Comparison of ENCODE assay signal across 8 cellular contexts in the genomic region with DNA sequence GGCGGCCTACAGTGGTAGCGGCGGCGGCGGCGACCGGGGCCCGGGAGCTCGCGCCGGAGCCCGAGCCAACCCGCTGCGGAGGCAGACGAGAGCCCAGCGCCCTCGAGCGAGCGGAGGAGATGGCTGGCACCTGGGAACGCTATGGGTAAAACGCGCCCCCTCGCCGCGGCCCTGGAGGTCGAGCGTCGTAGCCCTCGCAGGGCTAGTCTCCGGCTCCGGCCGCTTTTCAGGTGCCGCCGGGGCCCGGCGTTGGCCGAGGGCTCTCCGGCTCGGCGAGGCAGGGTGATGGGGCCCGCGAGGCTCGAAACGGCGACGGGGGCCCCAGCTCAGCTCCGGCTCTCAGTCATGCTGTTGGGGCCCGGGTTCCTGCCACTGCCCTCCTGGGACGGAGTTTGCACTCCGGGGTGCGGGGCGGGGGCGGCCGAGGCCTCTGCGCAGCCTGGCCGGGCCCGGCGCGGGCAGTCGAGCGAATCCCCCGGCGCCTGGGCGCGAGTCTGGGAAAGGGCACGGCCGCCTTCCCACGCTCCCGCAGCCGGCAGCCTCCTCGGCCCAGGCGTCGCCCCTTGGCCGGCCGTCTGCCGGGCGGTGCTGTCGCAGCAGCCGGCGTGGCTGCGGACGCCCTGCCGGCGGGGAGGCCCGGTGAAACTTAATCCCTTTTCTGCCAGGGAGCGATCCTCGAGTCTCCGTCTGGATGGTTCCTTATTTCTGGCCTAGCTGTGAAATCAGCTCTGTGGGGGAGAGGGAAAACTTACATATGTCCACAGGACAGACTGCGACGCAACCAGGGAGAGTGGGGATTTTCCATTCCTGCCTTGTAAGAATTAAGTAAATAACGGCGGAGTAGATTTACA. TPM values are rescaled to one million over a fixed set of nuclear protein-coding genes. Genes with fewer than 3 reads are reported as not detected.
DNase-seq lines count a peak whose midpoint lies in the region; ATAC-seq, FAIRE-seq and TF ChIP-seq lines count a peak whose summit lies in the region.

No MANE protein-coding gene starts in this region.

- no TSS peak for BruUV-seq in IMR-90 (replicated peaks; lab: Mats Ljungman, UMichigan)
- BruUV-seq in HepG2 (replicated peaks; lab: Mats Ljungman, UMichigan) = no TSS peak

- H3K27me3 ChIP-seq in BJ (ENCODE audit: control insufficient read depth, insufficient read depth, low read length) (no peaks in the 10 kb centered on the region), IMR-90 (ENCODE audit: control insufficient read depth, insufficient read depth, low read length) (peaks cover 9% of the 10 kb centered on the region), HepG2 (ENCODE audit: control insufficient read depth in 1 of 2, insufficient read depth in 2 of 2, low read length in 2 of 2) (peaks cover 1 to 13% of the 10 kb centered on the region in 2 experiments; a peak in 3 of 5 replicates)

- no peak overlapping the region for H2BK15ac ChIP-seq in IMR-90 (ENCODE audit: low read depth, low read length)

- H2AFZ ChIP-seq in IMR-90 (replicated peaks; ENCODE audit: low read length, poor library complexity) (peak overlapping the region; percentile 84), HepG2 (ENCODE audit: low read length) (no peak overlapping the region)

- H4K8ac ChIP-seq in IMR-90 (ENCODE audit: low read depth in 2 of 2, low read length in 2 of 2) = no peak overlapping the region; a peak in 1 of 4 replicates

- 0 out of 2 replicates have a peak overlapping the region, but pooled peaks have one; percentile 53 for H3K4ac ChIP-seq in IMR-90 (ENCODE audit: low read depth, low read length)

- no peak overlapping the region for H4K91ac ChIP-seq in IMR-90 (ENCODE audit: insufficient read depth, low read depth, low read length)

- POLR2A ChIA-PET in BJ (lab: Charles Lee) = no interaction called here
- POLR2A ChIA-PET in IMR-90 (lab: Charles Lee; ENCODE audit: unreplicated experiment) = no interaction called here
- POLR2A ChIA-PET in HepG2 (lab: Yijun Ruan, JAX) = no interaction called here

- TF ChIP-seq POLR2A in IMR-90 (IDR thresholded peaks at IDR 0.05; ENCODE audit: low read depth, low read length) = no peak
- no peak for TF ChIP-seq POLR2A in HepG2 (IDR thresholded peaks at IDR 0.05; ENCODE audit: insufficient read depth in 1 of 2, low read depth in 2 of 2, low read length in 2 of 2)

- H3K4me1 ChIP-seq in IMR-90 (ENCODE audit: control insufficient read depth, insufficient read depth, low read length) = no peaks in the 10 kb centered on the region
- H3K4me1 ChIP-seq in HepG2 (ENCODE audit: insufficient read depth, low read length) = no peaks in the 10 kb centered on the region

- no peaks in the 10 kb centered on the region for H3K79me2 ChIP-seq in HepG2 (ENCODE audit: insufficient read depth, low read length)

- 34% methylated on average over 67 of the region's 92 CpGs; no CpG with 5 or more reads in 1 of the 2 experiments for WGBS in IMR-90 (ENCODE audit: extremely low coverage in 2 of 2, insufficient read length in 1 of 2), 2 experiments
- no CpG with 5 or more reads among the region's 92 CpGs for WGBS in HepG2 (ENCODE audit: low lambda C conversion rate)

- H3K27ac ChIP-seq in IMR-90 (ENCODE audit: insufficient read depth, low read length) (no peak overlapping the region), coronary artery (peak overlapping the region; percentile 89), HepG2 (ENCODE audit: extremely low read length, insufficient read depth, low read length) (no peak overlapping the region)

- DNase-seq in BJ (ENCODE audit: low read depth) (no peak), GM20000 (ENCODE audit: low spot score) (peak; percentile 45), IMR-90 (peak; percentile 42), coronary artery (ENCODE audit: low spot score) (no peak), HepG2 (ENCODE audit: low spot score) (no peak)
- peak; percentile 22 to 25 for DNase-seq in stimulated activated CD4-positive, alpha-beta T cell treated with anti-CD3 and anti-CD28 coated beads, Interleukin-4, amount 100 ng/mL, for 4 hours
- no peak for DNase-seq in NK-92 treated with Interleukin-12 subunit alpha and Interleukin-12 subunit beta, amount 100 ng/mL, for 24 hours (lab: John Stamatoyannopoulos, UW)

- no peak overlapping the region for H2BK20ac ChIP-seq in IMR-90 (ENCODE audit: low read depth, low read length)

- H3K9me1 ChIP-seq in IMR-90 (ENCODE audit: insufficient read depth, low read length) = no peaks in the 10 kb centered on the region

- no peak overlapping the region for H3K14ac ChIP-seq in IMR-90 (replicated peaks; ENCODE audit: low read depth, low read length)

- peak overlapping the region; percentile 69 for H2AK9ac ChIP-seq in IMR-90 (replicated peaks; ENCODE audit: low read depth, low read length, poor library complexity)

- TF ChIP-seq EP300 in HepG2 (IDR thresholded peaks at IDR 0.05; ENCODE audit: low read depth in 2 of 2, low read length in 2 of 2) (no peak), HepG2 (CRISPR knock-in tag; IDR thresholded peaks at IDR 0.05; ENCODE audit: borderline replicate concordance) (no peak)

- H4K5ac ChIP-seq in IMR-90 (ENCODE audit: low read depth, low read length) = no peak overlapping the region

- H3K23ac ChIP-seq in IMR-90 (ENCODE audit: low read depth, low read length) = no peak overlapping the region; the same call in 1 of the 2 replicates

- CTCF ChIA-PET in BJ (lab: Yijun Ruan, JAX) (interaction anchor here (1.0 to 1.3 kb wide), 2 partner anchors 12 to 49 kb away, joined by 3 read pairs; a partner anchor contains a TSS), IMR-90 (lab: Yijun Ruan, JAX) (no interaction called here), HepG2 (lab: Yijun Ruan, JAX; ENCODE audit: low intra/inter-chr PET ratio, low total read pairs) (no interaction called here)

- H4K20me1 ChIP-seq in IMR-90 (ENCODE audit: insufficient read depth, low read length) = no peaks in the 10 kb centered on the region; the same call in 1 of the 2 replicates
- H4K20me1 ChIP-seq in HepG2 (ENCODE audit: insufficient read depth, low read length) = no peaks in the 10 kb centered on the region

- dilution Hi-C loops in IMR-90 (cut with HindIII; ENCODE audit: low sequenced_read_pairs, unreplicated experiment) = no loop called here

- no peaks in the 10 kb centered on the region for H3K9me3 ChIP-seq in IMR-90 (ENCODE audit: control insufficient read depth, insufficient read depth, low read length)
- H3K9me3 ChIP-seq in HepG2 (ENCODE audit: low read length) = no peaks in the 10 kb centered on the region

- no peak for FAIRE-seq in HepG2 (lab: Jason Lieb, UNC)

- H3K36me3 ChIP-seq in BJ (ENCODE audit: control insufficient read depth, insufficient read depth, low read length) = no peaks in the 10 kb centered on the region
- H3K36me3 ChIP-seq in IMR-90 (ENCODE audit: control insufficient read depth, insufficient read depth, low read length) = no peaks in the 10 kb centered on the region
- no peaks in the 10 kb centered on the region for H3K36me3 ChIP-seq in HepG2 (replicated peaks in 1 of 2; ENCODE audit: control insufficient read depth in 1 of 2, insufficient read depth in 2 of 2, low read length in 2 of 2)

- intact Hi-C loops in IMR-90 (cut with micrococcal nuclease) = no loop called here
- intact Hi-C loops in HepG2 (cut with micrococcal nuclease; ENCODE audit: unreplicated experiment) = no loop called here

- no peak overlapping the region for H2BK120ac ChIP-seq in IMR-90 (ENCODE audit: low read depth, low read length)

- TF ChIP-seq RAD21 in IMR-90 (IDR thresholded peaks at IDR 0.05; ENCODE audit: low read length) (no peak), HepG2 (CRISPR knock-in tag; IDR thresholded peaks at IDR 0.05) (no peak)

- no peak for TF ChIP-seq CTCF in BJ (IDR thresholded peaks at IDR 0.05; ENCODE audit: insufficient read depth, low read depth, low read length)
- TF ChIP-seq CTCF in GM20000 (IDR thresholded peaks at IDR 0.05; ENCODE audit: extremely low read depth, missing control alignments) = no peak
- TF ChIP-seq CTCF in IMR-90 (conservative IDR thresholded peaks at IDR 0.05; ENCODE audit: low read depth, low read length) = no peak
- no peak for TF ChIP-seq CTCF in coronary artery (IDR thresholded peaks at IDR 0.05)
- 0 out of 2 replicates have a peak, but pooled peaks have one; percentile 4 for TF ChIP-seq CTCF in HepG2 (CRISPR knock-in tag; IDR thresholded peaks at IDR 0.05)

- H3K4me2 ChIP-seq in IMR-90 (ENCODE audit: low read depth, low read length) (peak overlapping the region; percentile 60), HepG2 (ENCODE audit: low read depth, low read length) (peak overlapping the region; percentile 58)

- ATAC-seq in IMR-90 (ENCODE audit: low read depth) = peak; percentile 63
- ATAC-seq in activated CD4-positive, CD25-positive, alpha-beta regulatory T cell treated with anti-CD3 and anti-CD28 coated beads, Interleukin-2, amount 50 U/mL, for 24 hours = peak; percentile 49 to 57
- peak; percentile 89 for ATAC-seq in HepG2

- H3K56ac ChIP-seq in IMR-90 (ENCODE audit: extremely low read depth, insufficient read depth, low read length) = no peak overlapping the region

- H3K18ac ChIP-seq in IMR-90 (ENCODE audit: low read depth, low read length) = no peak overlapping the region

- H3K4me3 ChIP-seq in BJ (ENCODE audit: low read depth, low read length) = peak overlapping the region; percentile 48
- peak overlapping the region; percentile 43 for H3K4me3 ChIP-seq in IMR-90 (ENCODE audit: insufficient read depth, low read depth, low read length)
- peak overlapping the region; percentile 69 for H3K4me3 ChIP-seq in coronary artery
- peak overlapping the region; percentile 23 to 48 (median 26); a peak in 3 of 6 replicates for H3K4me3 ChIP-seq in HepG2 (replicated peaks in 1 of 3; ENCODE audit: insufficient read depth in 1 of 3, low read depth in 2 of 3, low read length in 3 of 3)

- no peaks in the 10 kb centered on the region for H3K79me1 ChIP-seq in IMR-90 (ENCODE audit: low read depth in 1 of 2, low read length in 2 of 2)

- in situ Hi-C loops in IMR-90 (cut with MboI; ENCODE audit: low sequenced_read_pairs) = no loop called here
- in situ Hi-C loops in HepG2 (cut with HindIII; ENCODE audit: extremely low pct_ligation_motif_present, low pct_unique_long_range_greater_than_20kb) = no loop called here

- no peak overlapping the region for H2AK5ac ChIP-seq in IMR-90 (ENCODE audit: low read depth, low read length)

- no peak overlapping the region for H2BK5ac ChIP-seq in IMR-90 (ENCODE audit: low read depth, low read length, poor library complexity, severe bottlenecking)

- H3K9ac ChIP-seq in IMR-90 (ENCODE audit: low read depth, low read length) (no peak overlapping the region), HepG2 (ENCODE audit: insufficient read depth, low read depth, low read length) (no peak overlapping the region)

RNA-seq across cellular contexts. Expression of a gene that starts 0.8 kb away (rescaled TPM):
- polyA plus RNA-seq in BJ (2011; rRNA removed) (12.4 and 12.8 TPM in 2 replicates), IMR-90 (2012; rRNA removed) (0.90 and 1.1 TPM in 2 replicates), HepG2 (2011; rRNA removed) (0.05 TPM in 1 of 2 replicates, not detected in the other)
- polyA minus RNA-seq in BJ (2011; rRNA and poly(A)+ RNA removed) = 60.1 and 96.1 TPM in 2 replicates
- total RNA-seq in IMR-90 (2012; rRNA removed) (3.3 and 4.7 TPM in 2 replicates), HepG2 (2016; rRNA removed; fragmentation: Illumina TruSeq; extraction: Trizol) (0.09 TPM in 1 of 2 replicates, not detected in the other)
- polyA plus RNA-seq in IMR-90 (2012; cell fraction: cytosol; rRNA removed) = 0.17 and 0.51 TPM in 2 replicates
- polyA plus RNA-seq in IMR-90 (2012; cell fraction: nucleus; rRNA removed; ENCODE audit: low replicate concordance) = 1.2 and 1.6 TPM in 2 replicates
- not detected in 2 replicates for total RNA-seq in HepG2 (2016; cell fraction: cytosol; rRNA removed; fragmentation: Illumina TruSeq; extraction: Trizol; ENCODE audit: low read depth)
- total RNA-seq in HepG2 (2016; cell fraction: insoluble cytoplasmic fraction; rRNA removed; fragmentation: Illumina TruSeq; extraction: Trizol) = 0.13 TPM in 1 of 2 replicates, not detected in the other
- 0.17 and 0.19 TPM in 2 replicates for total RNA-seq in HepG2 (2016; cell fraction: membrane; rRNA removed; fragmentation: Illumina TruSeq; extraction: Trizol)
- not detected in 2 replicates for total RNA-seq in HepG2 (2016; cell fraction: nucleus; rRNA removed; fragmentation: Illumina TruSeq; extraction: Trizol)
- polyA plus RNA-seq in HepG2 (2011; cell fraction: cytosol; rRNA removed) = 0.03 and 0.05 TPM in 2 replicates
- polyA plus RNA-seq in HepG2 (2011; cell fraction: nucleus; rRNA removed) = not detected in 2 replicates
- 0.08 TPM in 1 of 2 replicates, not detected in the other for polyA plus RNA-seq in HepG2 (2012)
- polyA plus RNA-seq in HepG2 (2016; cell fraction: cytosol; fragmentation: Illumina TruSeq; extraction: Trizol; ENCODE audit: low read depth) = not detected in 2 replicates
- polyA plus RNA-seq in HepG2 (2016; cell fraction: insoluble cytoplasmic fraction; fragmentation: Illumina TruSeq; extraction: Trizol; ENCODE audit: low read depth) = not detected in 2 replicates
- polyA plus RNA-seq in HepG2 (2016; cell fraction: membrane; fragmentation: Illumina TruSeq; extraction: Trizol; ENCODE audit: low read depth) = 0.08 and 0.09 TPM in 2 replicates
- not detected in 2 replicates for polyA plus RNA-seq in HepG2 (2016; cell fraction: nucleus; fragmentation: Illumina TruSeq; extraction: Trizol; ENCODE audit: insufficient read depth, low read depth)
- 0.78 and 28.0 TPM in 2 replicates for polyA minus RNA-seq in HepG2 (2011; rRNA and poly(A)+ RNA removed; ENCODE audit: low replicate concordance)
- not detected in 2 replicates for polyA minus RNA-seq in HepG2 (2011; cell fraction: cytosol; rRNA and poly(A)+ RNA removed)
- polyA minus RNA-seq in HepG2 (2011; cell fraction: nucleus; rRNA and poly(A)+ RNA removed) = 0.26 TPM in 1 of 2 replicates, not detected in the other

RNA-seq across cellular contexts. Expression of a gene that starts 49.0 kb away (rescaled TPM):
- polyA plus RNA-seq in BJ (2011; rRNA removed) (not detected in 2 replicates), IMR-90 (2012; rRNA removed) (not detected in 2 replicates), HepG2 (2011; rRNA removed) (not detected in 2 replicates)
- polyA minus RNA-seq in BJ (2011; rRNA and poly(A)+ RNA removed) = not detected in 2 replicates
- total RNA-seq in IMR-90 (2012; rRNA removed) (not detected in 2 replicates), HepG2 (2016; rRNA removed; fragmentation: Illumina TruSeq; extraction: Trizol) (not detected in 2 replicates)
- not detected in 2 replicates for polyA plus RNA-seq in IMR-90 (2012; cell fraction: cytosol; rRNA removed)
- not detected in 2 replicates for polyA plus RNA-seq in IMR-90 (2012; cell fraction: nucleus; rRNA removed; ENCODE audit: low replicate concordance)
- not detected in 2 replicates for total RNA-seq in HepG2 (2016; cell fraction: cytosol; rRNA removed; fragmentation: Illumina TruSeq; extraction: Trizol; ENCODE audit: low read depth)
- total RNA-seq in HepG2 (2016; cell fraction: insoluble cytoplasmic fraction; rRNA removed; fragmentation: Illumina TruSeq; extraction: Trizol) = not detected in 2 replicates
- not detected in 2 replicates for total RNA-seq in HepG2 (2016; cell fraction: membrane; rRNA removed; fragmentation: Illumina TruSeq; extraction: Trizol)
- not detected in 2 replicates for total RNA-seq in HepG2 (2016; cell fraction: nucleus; rRNA removed; fragmentation: Illumina TruSeq; extraction: Trizol)
- polyA plus RNA-seq in HepG2 (2011; cell fraction: cytosol; rRNA removed) = not detected in 2 replicates
- polyA plus RNA-seq in HepG2 (2011; cell fraction: nucleus; rRNA removed) = not detected in 2 replicates
- not detected in 2 replicates for polyA plus RNA-seq in HepG2 (2012)
- polyA plus RNA-seq in HepG2 (2016; cell fraction: cytosol; fragmentation: Illumina TruSeq; extraction: Trizol; ENCODE audit: low read depth) = not detected in 2 replicates
- not detected in 2 replicates for polyA plus RNA-seq in HepG2 (2016; cell fraction: insoluble cytoplasmic fraction; fragmentation: Illumina TruSeq; extraction: Trizol; ENCODE audit: low read depth)
- not detected in 2 replicates for polyA plus RNA-seq in HepG2 (2016; cell fraction: membrane; fragmentation: Illumina TruSeq; extraction: Trizol; ENCODE audit: low read depth)
- not detected in 2 replicates for polyA plus RNA-seq in HepG2 (2016; cell fraction: nucleus; fragmentation: Illumina TruSeq; extraction: Trizol; ENCODE audit: insufficient read depth, low read depth)
- not detected in 2 replicates for polyA minus RNA-seq in HepG2 (2011; rRNA and poly(A)+ RNA removed; ENCODE audit: low replicate concordance)
- not detected in 2 replicates for polyA minus RNA-seq in HepG2 (2011; cell fraction: cytosol; rRNA and poly(A)+ RNA removed)
- polyA minus RNA-seq in HepG2 (2011; cell fraction: nucleus; rRNA and poly(A)+ RNA removed) = not detected in 2 replicates

RNA-seq across cellular contexts. Expression of a gene that starts 50.9 kb away (rescaled TPM):
- polyA plus RNA-seq in BJ (2011; rRNA removed) (34.7 and 39.9 TPM in 2 replicates), IMR-90 (2012; rRNA removed) (14.0 and 14.5 TPM in 2 replicates), HepG2 (2011; rRNA removed) (1.5 and 1.9 TPM in 2 replicates)
- polyA minus RNA-seq in BJ (2011; rRNA and poly(A)+ RNA removed) = 14.6 and 16.6 TPM in 2 replicates
- total RNA-seq in IMR-90 (2012; rRNA removed) (9.9 and 13.1 TPM in 2 replicates), HepG2 (2016; rRNA removed; fragmentation: Illumina TruSeq; extraction: Trizol) (0.42 and 0.82 TPM in 2 replicates)
- 9.6 and 12.3 TPM in 2 replicates for polyA plus RNA-seq in IMR-90 (2012; cell fraction: cytosol; rRNA removed)
- polyA plus RNA-seq in IMR-90 (2012; cell fraction: nucleus; rRNA removed; ENCODE audit: low replicate concordance) = 42.4 and 69.0 TPM in 2 replicates
- total RNA-seq in HepG2 (2016; cell fraction: cytosol; rRNA removed; fragmentation: Illumina TruSeq; extraction: Trizol; ENCODE audit: low read depth) = 0.20 and 0.26 TPM in 2 replicates
- 0.88 and 1.1 TPM in 2 replicates for total RNA-seq in HepG2 (2016; cell fraction: insoluble cytoplasmic fraction; rRNA removed; fragmentation: Illumina TruSeq; extraction: Trizol)
- total RNA-seq in HepG2 (2016; cell fraction: membrane; rRNA removed; fragmentation: Illumina TruSeq; extraction: Trizol) = 0.87 and 1.00 TPM in 2 replicates
- 0.96 and 1.3 TPM in 2 replicates for total RNA-seq in HepG2 (2016; cell fraction: nucleus; rRNA removed; fragmentation: Illumina TruSeq; extraction: Trizol)
- 1.5 and 2.0 TPM in 2 replicates for polyA plus RNA-seq in HepG2 (2011; cell fraction: cytosol; rRNA removed)
- polyA plus RNA-seq in HepG2 (2011; cell fraction: nucleus; rRNA removed) = 2.1 and 3.0 TPM in 2 replicates
- 0.66 and 5.9 TPM in 2 replicates for polyA plus RNA-seq in HepG2 (2012)
- polyA plus RNA-seq in HepG2 (2016; cell fraction: cytosol; fragmentation: Illumina TruSeq; extraction: Trizol; ENCODE audit: low read depth) = 0.26 and 0.36 TPM in 2 replicates
- polyA plus RNA-seq in HepG2 (2016; cell fraction: insoluble cytoplasmic fraction; fragmentation: Illumina TruSeq; extraction: Trizol; ENCODE audit: low read depth) = 0.88 and 1.0 TPM in 2 replicates
- 0.31 and 0.46 TPM in 2 replicates for polyA plus RNA-seq in HepG2 (2016; cell fraction: membrane; fragmentation: Illumina TruSeq; extraction: Trizol; ENCODE audit: low read depth)
- 0.88 and 0.94 TPM in 2 replicates for polyA plus RNA-seq in HepG2 (2016; cell fraction: nucleus; fragmentation: Illumina TruSeq; extraction: Trizol; ENCODE audit: insufficient read depth, low read depth)
- polyA minus RNA-seq in HepG2 (2011; rRNA and poly(A)+ RNA removed; ENCODE audit: low replicate concordance) = 0.92 and 43.9 TPM in 2 replicates
- polyA minus RNA-seq in HepG2 (2011; cell fraction: cytosol; rRNA and poly(A)+ RNA removed) = 2.8 and 3.3 TPM in 2 replicates
- 3.6 and 5.1 TPM in 2 replicates for polyA minus RNA-seq in HepG2 (2011; cell fraction: nucleus; rRNA and poly(A)+ RNA removed)

Comparison
In these comparisons a context has a peak if more than half of its experiments do, and no peak if none do; other contexts are left out.
1. DNase-seq: peak in GM20000 (single experiment), IMR-90 (single experiment) and stimulated activated CD4-positive, alpha-beta T cell treated with anti-CD3 and anti-CD28 coated beads, Interleukin-4, amount 100 ng/mL, for 4 hours (2 of 2); none in BJ (single experiment), coronary artery (single experiment), HepG2 (single experiment) and NK-92 treated with Interleukin-12 subunit alpha and Interleukin-12 subunit beta, amount 100 ng/mL, for 24 hours (single experiment).
2. H3K27ac ChIP-seq: peak in coronary artery (2 of 2); none in IMR-90 (single experiment) and HepG2 (single experiment).
3. Peak in every context shown above with its lines, with median percentiles within 50 percentile points of each other: H3K4me3 ChIP-seq and ATAC-seq.